Comparison of ENCODE assay signal across 24 cellular contexts in genomic region chr14:24261256-24261968, GRCh38. TPM values are rescaled to one million over a fixed set of nuclear protein-coding genes. Genes with fewer than 3 reads are reported as not detected.
"Had no signal": no experiment of that assay in that cellular context is flagged by ENCODE, and none has a peak within 500 bp of the region (broad histone marks: within the 10 kb centered on the region; RNA-seq: fewer than 3 reads in every experiment).

No MANE protein-coding gene starts in this region.

- H3K9me3 Mint-ChIP-seq: activated naive CD8-positive, alpha-beta T cell treated with anti-CD3 and anti-CD28 coated beads, Interleukin-2, amount 10 ng/mL, durations not matched to agents 7 days and 5 days; activated T-cell treated with anti-CD3 and anti-CD28 coated beads, Interleukin-2, amount 50 U/mL, for 4 hours; activated T-helper 2 cell treated with anti-CD3 and anti-CD28 coated beads, Interferon-gamma antibody, Interleukin-2, Interleukin-4, amounts not matched to agents 10 μg/mL and 5 μg/mL and 100 μg/mL, durations not matched to agents 14 hours and 24 hours and 36 hours; memory B cell; nephron progenitor cell; T-helper 1 cell treated with Interleukin-12 subunit alpha and Interleukin-12 subunit beta and Interleukin-4 antibody, amounts not matched to agents 30 μg/mL and 1 μg/mL, for 36 hours; WTC11 had no signal

- H3K36me3 Mint-ChIP-seq: WTC11 had no signal

- H3K36me3 ChIP-seq: cardiac muscle cell had no signal

- ATAC-seq: activated T-cell treated with anti-CD3 and anti-CD28 coated beads, Interleukin-2, amount 50 U/mL, for 4 hours; esophagus mucosa; left ventricle myocardium superior; stimulated activated naive CD8-positive, alpha-beta T cell treated with anti-CD3 and anti-CD28 coated beads, Interleukin-15, Interleukin-2, amounts not matched to agents 100 U/mL and 50 U/mL, for 24 hours; WTC11 had no signal

- FAIRE-seq: frontal cortex, urothelium cell line had no signal

- H3K4me3 Mint-ChIP-seq: activated naive CD8-positive, alpha-beta T cell treated with anti-CD3 and anti-CD28 coated beads, Interleukin-2, amount 10 ng/mL, durations not matched to agents 7 days and 5 days; activated T-cell treated with anti-CD3 and anti-CD28 coated beads, Interleukin-2, amount 50 U/mL, for 4 hours; memory B cell; nephron progenitor cell; T-helper 1 cell treated with Interleukin-12 subunit alpha and Interleukin-12 subunit beta and Interleukin-4 antibody, amounts not matched to agents 30 μg/mL and 1 μg/mL, for 36 hours; WTC11 had no signal

- H3K27ac Mint-ChIP-seq: activated naive CD8-positive, alpha-beta T cell treated with anti-CD3 and anti-CD28 coated beads, Interleukin-2, amount 10 ng/mL, durations not matched to agents 7 days and 5 days; activated T-helper 2 cell treated with anti-CD3 and anti-CD28 coated beads, Interferon-gamma antibody, Interleukin-2, Interleukin-4, amounts not matched to agents 10 μg/mL and 5 μg/mL and 100 μg/mL, durations not matched to agents 14 hours and 24 hours and 36 hours; memory B cell; progenitor cell of endocrine pancreas; T-helper 1 cell treated with Interleukin-12 subunit alpha and Interleukin-12 subunit beta and Interleukin-4 antibody, amounts not matched to agents 30 μg/mL and 1 μg/mL, for 36 hours; WTC11 had no signal

- H3K27me3 ChIP-seq: cardiac muscle cell, tibial artery had no signal

- H3K4me3 ChIP-seq: cardiac muscle cell, tibial artery had no signal

- H3K4me1 Mint-ChIP-seq: activated naive CD8-positive, alpha-beta T cell treated with anti-CD3 and anti-CD28 coated beads, Interleukin-2, amount 10 ng/mL, durations not matched to agents 7 days and 5 days; memory B cell; nephron progenitor cell; WTC11 had no signal

- DNase-seq: activated CD4-positive, alpha-beta T cell treated with anti-CD3 and anti-CD28 coated beads, Interleukin-2, amount 50 U/mL, for 48 hours; activated CD8-positive, alpha-beta memory T cell treated with anti-CD3 and anti-CD28 coated beads, Interleukin-2, amount 50 U/mL, for 48 hours; activated naive CD4-positive, alpha-beta T cell; activated naive CD8-positive, alpha-beta T cell treated with anti-CD3 and anti-CD28 coated beads, Interleukin-2, amount 10 ng/mL, durations not matched to agents 7 days and 5 days; activated T-cell treated with anti-CD3 and anti-CD28 coated beads, Interleukin-2, amount 50 U/mL, for 4 hours; amygdala; hippocampal formation; left ventricle myocardium superior; nephron progenitor cell; occipital lobe; retina; stimulated activated CD4-positive, alpha-beta T cell treated with anti-CD3 and anti-CD28 coated beads, Interleukin-4, amount 100 ng/mL, for 24 hours; stimulated activated naive CD8-positive, alpha-beta T cell treated with anti-CD3 and anti-CD28 coated beads, Interleukin-15, Interleukin-2, amounts not matched to agents 100 U/mL and 50 U/mL, for 24 hours; T1000; tibial artery had no signal

- H3K27ac ChIP-seq: cardiac muscle cell, tibial artery had no signal

- H3K27me3 Mint-ChIP-seq: activated naive CD8-positive, alpha-beta T cell treated with anti-CD3 and anti-CD28 coated beads, Interleukin-2, amount 10 ng/mL, durations not matched to agents 7 days and 5 days; memory B cell; progenitor cell of endocrine pancreas had no signal

RNA-seq across cellular contexts. Expression of gene TGM1, which starts 1.6 kb away (rescaled TPM):
- polyA plus RNA-seq: cardiac muscle cell had no signal
